ENCODE assay signal across 30 cellular contexts in the genomic region with DNA sequence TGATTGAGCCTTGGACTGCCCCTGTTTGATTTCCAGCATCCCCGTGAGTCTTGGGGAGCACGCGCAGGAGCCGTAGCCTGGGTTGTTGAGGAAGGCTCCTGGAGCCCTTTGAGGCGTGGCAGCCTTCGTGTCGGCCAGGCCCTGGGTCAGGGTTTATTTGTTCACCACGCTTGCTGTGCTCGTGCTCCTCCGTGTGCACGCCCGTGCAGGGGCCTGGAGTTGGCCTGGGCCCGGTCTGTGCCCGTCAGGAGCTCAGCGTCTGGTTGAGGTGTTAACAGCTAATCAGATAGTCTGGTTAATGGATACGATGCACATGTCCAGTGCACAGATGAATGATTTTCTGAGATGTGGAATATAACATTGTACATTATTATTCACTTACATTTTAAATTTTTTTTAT.
"Had no signal": no experiment of that assay in that cellular context is flagged by ENCODE, and none has a peak within 500 bp of the region (broad histone marks: within the 10 kb centered on the region; RNA-seq: fewer than 3 reads in every experiment).

No MANE protein-coding gene starts in this region.

- H3K4me1 Mint-ChIP-seq: activated CD4-positive, alpha-beta T cell treated with anti-CD3 and anti-CD28 coated beads for 36 hours had no signal

- ATAC-seq: activated CD4-positive, alpha-beta T cell treated with anti-CD3 and anti-CD28 coated beads for 36 hours; activated CD8-positive, alpha-beta T cell treated with anti-CD3 and anti-CD28 coated beads, Interleukin-2, amount 10 ng/mL, durations not matched to agents 7 days and 5 days; activated naive CD4-positive, alpha-beta T cell treated with anti-CD3 and anti-CD28 coated beads, Interleukin-2, amount 50 U/mL, for 72 hours; activated T-cell treated with anti-CD3 and anti-CD28 coated beads, Interleukin-2, amount 50 U/mL, for 4 hours; body of pancreas had no signal

- H3K27me3 Mint-ChIP-seq: activated CD4-positive, alpha-beta T cell treated with anti-CD3 and anti-CD28 coated beads for 36 hours; activated CD4-positive, alpha-beta T cell treated with anti-CD3 and anti-CD28 coated beads, Interleukin-2, amount 10 ng/mL, durations not matched to agents 7 days and 5 days had no signal

- H3K4me1 ChIP-seq: adrenal gland, body of pancreas, breast epithelium, Peyer's patch had no signal

- H3K27ac Mint-ChIP-seq: activated CD4-positive, alpha-beta T cell treated with anti-CD3 and anti-CD28 coated beads for 36 hours; activated CD4-positive, alpha-beta T cell treated with anti-CD3 and anti-CD28 coated beads, Interleukin-2, amount 10 ng/mL, durations not matched to agents 7 days and 5 days; activated CD8-positive, alpha-beta T cell treated with anti-CD3 and anti-CD28 coated beads, Interleukin-2, amount 10 ng/mL, durations not matched to agents 7 days and 5 days; activated naive CD4-positive, alpha-beta T cell treated with anti-CD3 and anti-CD28 coated beads for 36 hours; activated T-helper 1 cell treated with anti-CD3 and anti-CD28 coated beads, Interleukin-12 subunit alpha, Interleukin-12 subunit beta, Interleukin-2, Interleukin-4 antibody, amounts not matched to agents 30 ng/mL and 10 ng/mL and 1 ng/mL, durations not matched to agents 14 hours and 24 hours and 36 hours had no signal

- H3K4me3 ChIP-seq: adrenal gland, body of pancreas, breast epithelium, Peyer's patch had no signal

- H3K9me3 Mint-ChIP-seq: activated CD4-positive, alpha-beta T cell treated with anti-CD3 and anti-CD28 coated beads, Interleukin-2, amount 10 ng/mL, durations not matched to agents 7 days and 5 days; activated naive CD4-positive, alpha-beta T cell treated with anti-CD3 and anti-CD28 coated beads for 36 hours; activated naive CD4-positive, alpha-beta T cell treated with anti-CD3 and anti-CD28 coated beads, Interleukin-2, amount 50 U/mL, for 72 hours; activated T-cell treated with anti-CD3 and anti-CD28 coated beads, Interleukin-2, amount 50 U/mL, for 4 hours; activated T-helper 1 cell treated with anti-CD3 and anti-CD28 coated beads, Interleukin-12 subunit alpha, Interleukin-12 subunit beta, Interleukin-2, Interleukin-4 antibody, amounts not matched to agents 30 ng/mL and 10 ng/mL and 1 ng/mL, durations not matched to agents 14 hours and 24 hours and 36 hours had no signal

- H3K27ac ChIP-seq: adrenal gland, body of pancreas, breast epithelium, Peyer's patch, WERI-Rb-1 had no signal

- H3K27me3 ChIP-seq: adrenal gland, body of pancreas, breast epithelium, Peyer's patch had no signal

- H3K4me3 Mint-ChIP-seq: activated CD4-positive, alpha-beta T cell treated with anti-CD3 and anti-CD28 coated beads for 36 hours; activated CD4-positive, alpha-beta T cell treated with anti-CD3 and anti-CD28 coated beads, Interleukin-2, amount 10 ng/mL, durations not matched to agents 7 days and 5 days; activated CD8-positive, alpha-beta T cell treated with anti-CD3 and anti-CD28 coated beads, Interleukin-2, amount 10 ng/mL, durations not matched to agents 7 days and 5 days; activated naive CD4-positive, alpha-beta T cell treated with anti-CD3 and anti-CD28 coated beads for 36 hours; activated T-cell treated with anti-CD3 and anti-CD28 coated beads, Interleukin-2, amount 50 U/mL, for 4 hours; activated T-helper 1 cell treated with anti-CD3 and anti-CD28 coated beads, Interleukin-12 subunit alpha, Interleukin-12 subunit beta, Interleukin-2, Interleukin-4 antibody, amounts not matched to agents 30 ng/mL and 10 ng/mL and 1 ng/mL, durations not matched to agents 14 hours and 24 hours and 36 hours had no signal

- H3K9me3 ChIP-seq: adrenal gland, body of pancreas, breast epithelium, Peyer's patch had no signal

- DNase-seq: activated CD4-positive, alpha-beta T cell treated with anti-CD3 and anti-CD28 coated beads for 36 hours; activated CD4-positive, alpha-beta T cell treated with anti-CD3 and anti-CD28 coated beads, Interleukin-2, amount 10 ng/mL, durations not matched to agents 7 days and 5 days; activated CD4-positive, alpha-beta T cell treated with anti-CD3 and anti-CD28 coated beads, Interleukin-2, amount 50 U/mL, for 48 hours; activated CD8-positive, alpha-beta T cell treated with anti-CD3 and anti-CD28 coated beads, Interleukin-2, amount 10 ng/mL, durations not matched to agents 7 days and 5 days; activated gamma-delta T cell treated with Interleukin-2 at 50 U/mL for 16 hours; activated naive CD4-positive, alpha-beta T cell treated with anti-CD3 and anti-CD28 coated beads for 36 hours; activated T-cell treated with anti-CD3 and anti-CD28 coated beads, Interleukin-2, amount 50 U/mL, for 4 hours; adrenal gland; body of pancreas; Karpas-422; KBM-7; NCI-H1048; NCI-H1105 treated with DMSO at 0.1 percent for 48 hours; NCI-H1436 treated with DMSO at 0.1 percent for 48 hours; NCI-H1694 treated with DMSO at 0.1 percent for 48 hours; NCI-H2029; NCI-H510A; NCI-H748 treated with DMSO at 0.1 percent for 48 hours; NK-92 treated with Interleukin-12 subunit alpha and Interleukin-12 subunit beta, amount 100 ng/mL, for 24 hours; Peyer's patch; RPMI8226; SHP77 treated with DMSO at 0.1 percent for 48 hours; SW 1271; T-helper 1 cell; T-helper 2 cell; T-helper 9 cell; WERI-Rb-1 had no signal
